In genomic region chr4:153931804-153932203, GRCh38 we compare ENCODE assay signal across 19 cellular contexts.
DNase-seq lines count a peak whose midpoint lies in the region; ATAC-seq and TF ChIP-seq lines count a peak whose summit lies in the region.
"Had no signal": no experiment of that assay in that cellular context is flagged by ENCODE, and none has a peak within 500 bp of the region (broad histone marks: within the 10 kb centered on the region; RNA-seq: fewer than 3 reads in every experiment).

No MANE protein-coding gene starts in this region.

- H2BK5ac ChIP-seq in IMR-90 (ENCODE audit: low read depth, low read length, poor library complexity, severe bottlenecking), result no peak overlapping the region

- H3K27me3 ChIP-seq in IMR-90 (ENCODE audit: control insufficient read depth, insufficient read depth, low read length), result no peaks in the 10 kb centered on the region
- no peaks in the 10 kb centered on the region for H3K27me3 ChIP-seq in lung (ENCODE audit: control insufficient read depth, insufficient read depth)
- H3K27me3 ChIP-seq: BLaER1 treated with 17β-estradiol and CSF1 and Interleukin-3, amounts not matched to agents 10 nM and 100 nM; MG63; tibial nerve had no signal

- dilution Hi-C loops in IMR-90 (cut with HindIII; ENCODE audit: low sequenced_read_pairs, unreplicated experiment), result no loop called here

- no peak overlapping the region for H4K91ac ChIP-seq in IMR-90 (ENCODE audit: insufficient read depth, low read depth, low read length)

- POLR2A ChIA-PET in IMR-90 (lab: Charles Lee; ENCODE audit: unreplicated experiment), result no interaction called here

- H2BK20ac ChIP-seq in IMR-90 (ENCODE audit: low read depth, low read length), result no peak overlapping the region

- H3K36me3 Mint-ChIP-seq in chondrocyte (ENCODE audit: low read depth) (peaks cover 2% of the 10 kb centered on the region), natural killer cell (no peaks in the 10 kb centered on the region)

- H3K4ac ChIP-seq in IMR-90 (ENCODE audit: low read depth, low read length), result no peak overlapping the region

- no peak overlapping the region for H3K4me2 ChIP-seq in IMR-90 (ENCODE audit: low read depth, low read length)
- H3K4me2 ChIP-seq: BLaER1 treated with 17β-estradiol and CSF1 and Interleukin-3, amounts not matched to agents 10 nM and 100 nM; PC-9 had no signal

- H3K56ac ChIP-seq in IMR-90 (ENCODE audit: extremely low read depth, insufficient read depth, low read length), result no peak overlapping the region

- no peak overlapping the region for H2BK15ac ChIP-seq in IMR-90 (ENCODE audit: low read depth, low read length)

- H3K79me1 ChIP-seq in IMR-90 (ENCODE audit: low read depth in 1 of 2, low read length in 2 of 2), result no peaks in the 10 kb centered on the region

- no peaks in the 10 kb centered on the region for H3K9me1 ChIP-seq in IMR-90 (ENCODE audit: insufficient read depth, low read length)

- H4K5ac ChIP-seq in IMR-90 (ENCODE audit: low read depth, low read length), result no peak overlapping the region

- no peak overlapping the region for H2BK120ac ChIP-seq in IMR-90 (ENCODE audit: low read depth, low read length)

- no peak overlapping the region for H2AK9ac ChIP-seq in IMR-90 (replicated peaks; ENCODE audit: low read depth, low read length, poor library complexity)

- H3K14ac ChIP-seq in IMR-90 (replicated peaks; ENCODE audit: low read depth, low read length), result no peak overlapping the region

- H3K4me1 Mint-ChIP-seq in chondrocyte (ENCODE audit: low read depth), result peaks cover 59% of the 10 kb centered on the region
- no peaks in the 10 kb centered on the region for H3K4me1 Mint-ChIP-seq in natural killer cell

- no peaks in the 10 kb centered on the region for H3K4me1 ChIP-seq in IMR-90 (ENCODE audit: control insufficient read depth, insufficient read depth, low read length)
- H3K4me1 ChIP-seq in lung (ENCODE audit: control insufficient read depth in 2 of 2, insufficient read depth in 2 of 2, low read length in 2 of 2), result peaks cover 0 to 4% of the 10 kb centered on the region in 2 donors
- H3K4me1 ChIP-seq: parathyroid adenoma had no signal

- H3K23ac ChIP-seq in IMR-90 (ENCODE audit: low read depth, low read length), result no peak overlapping the region

- CTCF ChIA-PET in IMR-90 (lab: Yijun Ruan, JAX), result no interaction called here

- H3K9me3 ChIP-seq in IMR-90 (ENCODE audit: control insufficient read depth, insufficient read depth, low read length) (no peaks in the 10 kb centered on the region), lung (ENCODE audit: control insufficient read depth in 2 of 2, insufficient read depth in 1 of 2, low read length in 1 of 2) (peaks cover 0 to 2% of the 10 kb centered on the region in 2 donors)
- H3K9me3 ChIP-seq: BLaER1 treated with 17β-estradiol and CSF1 and Interleukin-3, amounts not matched to agents 10 nM and 100 nM; MG63; tibial nerve had no signal

- H2AFZ ChIP-seq in IMR-90 (replicated peaks; ENCODE audit: low read length, poor library complexity), result no peak overlapping the region
- H2AFZ ChIP-seq: parathyroid adenoma, PC-9 had no signal

- no peak overlapping the region for H2AK5ac ChIP-seq in IMR-90 (ENCODE audit: low read depth, low read length)

- in situ Hi-C loops in IMR-90 (cut with MboI; ENCODE audit: low sequenced_read_pairs), result no loop called here

- intact Hi-C loops in IMR-90 (cut with micrococcal nuclease), result no loop called here
- intact Hi-C loops in natural killer cell (cut with micrococcal nuclease), result loop anchor here (10.0 kb wide), 1 partner anchor 193 kb away; no protein-coding TSS in a partner anchor

- H3K27ac ChIP-seq in IMR-90 (ENCODE audit: insufficient read depth, low read length) (no peak overlapping the region), lung (ENCODE audit: low read depth in 1 of 2, low read length in 1 of 2) (no peak overlapping the region), caudate nucleus (ENCODE audit: low read depth, low read length) (no peak overlapping the region)
- H3K27ac ChIP-seq: BLaER1 treated with 17β-estradiol and CSF1 and Interleukin-3, amounts not matched to agents 10 nM and 100 nM; parathyroid adenoma; PC-9 had no signal

- BruUV-seq in IMR-90 (replicated peaks; lab: Mats Ljungman, UMichigan), result no TSS peak

- WGBS in IMR-90 (ENCODE audit: extremely low coverage in 2 of 2, insufficient read length in 1 of 2), 2 experiments, result no CpG with 5 or more reads among the region's 1 CpG
- WGBS in lung, 2 donors, result 53 to 88% methylated on average over 1 of the region's 1 CpG

- H3K4me3 ChIP-seq in AG10803 (ENCODE audit: low read length) (no peak overlapping the region), IMR-90 (ENCODE audit: insufficient read depth, low read depth, low read length) (no peak overlapping the region), lung (no peak overlapping the region)
- H3K4me3 ChIP-seq: BLaER1 treated with 17β-estradiol and CSF1 and Interleukin-3, amounts not matched to agents 10 nM and 100 nM; MG63; PC-9; tibial nerve had no signal

- TF ChIP-seq CTCF in AG10803 (conservative IDR thresholded peaks at IDR 0.05; ENCODE audit: low read length), result no peak
- TF ChIP-seq CTCF in IMR-90 (conservative IDR thresholded peaks at IDR 0.05; ENCODE audit: low read depth, low read length), result no peak
- TF ChIP-seq CTCF in chondrocyte (IDR thresholded peaks at IDR 0.05), result no peak
- no peak for TF ChIP-seq CTCF in lung (IDR thresholded peaks at IDR 0.05; ENCODE audit: control extremely low read depth, extremely low read depth)
- TF ChIP-seq CTCF in natural killer cell (IDR thresholded peaks at IDR 0.05), result no peak

- H3K4me3 Mint-ChIP-seq in chondrocyte (ENCODE audit: unreplicated experiment) (no peak overlapping the region), natural killer cell (no peak overlapping the region)

- H3K36me3 ChIP-seq in IMR-90 (ENCODE audit: control insufficient read depth, insufficient read depth, low read length) (no peaks in the 10 kb centered on the region), lung (ENCODE audit: control insufficient read depth in 2 of 2, insufficient read depth in 2 of 2, low read length in 2 of 2) (no peaks in the 10 kb centered on the region)
- H3K36me3 ChIP-seq: BLaER1 treated with 17β-estradiol and CSF1 and Interleukin-3, amounts not matched to agents 10 nM and 100 nM; MG63; tibial nerve had no signal

- no peak for ATAC-seq in IMR-90 (ENCODE audit: low read depth)
- ATAC-seq in lung (ENCODE audit: insufficient read depth, low FRiP score), result peak; percentile 77
- no peak for ATAC-seq in natural killer cell
- ATAC-seq in activated CD4-positive, CD25-positive, alpha-beta regulatory T cell treated with anti-CD3 and anti-CD28 coated beads, Interleukin-2, amount 50 U/mL, for 24 hours, result no peak

- H3K18ac ChIP-seq in IMR-90 (ENCODE audit: low read depth, low read length), result no peak overlapping the region

- no peak overlapping the region for H3K9ac ChIP-seq in IMR-90 (ENCODE audit: low read depth, low read length)
- H3K9ac ChIP-seq: BLaER1 treated with 17β-estradiol and CSF1 and Interleukin-3, amounts not matched to agents 10 nM and 100 nM; parathyroid adenoma had no signal

- H3K27ac Mint-ChIP-seq in chondrocyte (ENCODE audit: unreplicated experiment) (peak overlapping the region; percentile 55), natural killer cell (no peak overlapping the region)

- no peak overlapping the region for H4K8ac ChIP-seq in IMR-90 (ENCODE audit: low read depth in 2 of 2, low read length in 2 of 2)

- TF ChIP-seq RAD21 in IMR-90 (IDR thresholded peaks at IDR 0.05; ENCODE audit: low read length), result no peak

- H4K20me1 ChIP-seq in IMR-90 (ENCODE audit: insufficient read depth, low read length), result no peaks in the 10 kb centered on the region
- H4K20me1 ChIP-seq: BLaER1 treated with 17β-estradiol and CSF1 and Interleukin-3, amounts not matched to agents 10 nM and 100 nM had no signal

- DNase-seq in AG10803 (ENCODE audit: low read depth) (peak; percentile 84), IMR-90 (no peak), chondrocyte (ENCODE audit: low spot score) (no peak), lung (ENCODE audit: low spot score) (no peak), natural killer cell (no peak), putamen (ENCODE audit: low spot score) (no peak), caudate nucleus (lab: John Stamatoyannopoulos, UW) (no peak)
- DNase-seq: activated CD4-positive, alpha-beta T cell treated with anti-CD3 and anti-CD28 coated beads for 1 hour; activated naive CD4-positive, alpha-beta T cell treated with anti-CD3 and anti-CD28 coated beads, Interleukin-2, amount 50 U/mL, for 16 hours; central memory CD4-positive, alpha-beta T cell; EL; MG63; midbrain; T-helper 1 cell had no signal

- H3K27me3 Mint-ChIP-seq in chondrocyte (ENCODE audit: low read depth), result no peaks in the 10 kb centered on the region
- H3K27me3 Mint-ChIP-seq in natural killer cell (ENCODE audit: low read depth in 2 of 2), result peaks cover 14 to 20% of the 10 kb centered on the region in 2 donors

- H3K9me3 Mint-ChIP-seq in chondrocyte (ENCODE audit: low read depth), result no peaks in the 10 kb centered on the region
- H3K9me3 Mint-ChIP-seq in natural killer cell, result peaks cover 0 to 4% of the 10 kb centered on the region in 2 donors

- no peak for TF ChIP-seq POLR2A in IMR-90 (IDR thresholded peaks at IDR 0.05; ENCODE audit: low read depth, low read length)

TF ChIP-seq in IMR-90, 13 proteins besides CTCF, POLR2A, EP300 and RAD21:
- TF ChIP-seq CEBPB (IDR thresholded peaks at IDR 0.05; ENCODE audit: low read depth, low read length) (peak; percentile 48; the same call in 1 of the 2 replicates), BHLHE40 (IDR thresholded peaks at IDR 0.05; ENCODE audit: low read depth, low read length) (no peak)
TF ChIP-seq in IMR-90: peak in this region for 1.
